Comparison of ENCODE assay signal across 15 cellular contexts in genomic region chr10:4503076-4503475, GRCh38.
"Had no signal": no experiment of that assay in that cellular context is flagged by ENCODE, and none has a peak within 500 bp of the region (broad histone marks: within the 10 kb centered on the region; RNA-seq: fewer than 3 reads in every experiment).

No MANE protein-coding gene starts in this region.

- H3K4me3 Mint-ChIP-seq: activated CD4-positive, alpha-beta memory T cell treated with anti-CD3 and anti-CD28 coated beads, Interleukin-2, amount 10 ng/mL, durations not matched to agents 7 days and 5 days; activated CD4-positive, alpha-beta T cell treated with anti-CD3 and anti-CD28 coated beads for 36 hours; activated naive CD8-positive, alpha-beta T cell treated with anti-CD3 and anti-CD28 coated beads, Interleukin-2, amount 50 U/mL, for 24 hours; central memory CD8-positive, alpha-beta T cell; neural progenitor cell; stimulated activated effector memory CD8-positive, alpha-beta T cell treated with anti-CD3 and anti-CD28 coated beads, Interleukin-12 subunit alpha, Interleukin-12 subunit beta, amount 100 ng/mL, for 72 hours had no signal

- H3K36me3 ChIP-seq: heart right ventricle, neural progenitor cell, thyroid gland, uterus had no signal

- H3K9ac ChIP-seq: neural progenitor cell had no signal

- H3K4me1 ChIP-seq: neural progenitor cell had no signal

- H3K27ac ChIP-seq: body of pancreas, heart right ventricle, neural progenitor cell, thyroid gland, uterus, VCaP had no signal

- DNase-seq: activated CD4-positive, alpha-beta memory T cell treated with anti-CD3 and anti-CD28 coated beads, Interleukin-2, amount 10 ng/mL, durations not matched to agents 7 days and 5 days; activated CD4-positive, alpha-beta T cell treated with anti-CD3 and anti-CD28 coated beads for 36 hours; activated naive CD8-positive, alpha-beta T cell treated with anti-CD3 and anti-CD28 coated beads, Interleukin-2, amount 50 U/mL, for 24 hours; body of pancreas; dermis blood vessel endothelial cell; heart right ventricle; left ventricle myocardium superior; small intestine; T-helper 9 cell; thyroid gland; uterus had no signal

- H3K4me1 Mint-ChIP-seq: activated CD4-positive, alpha-beta memory T cell treated with anti-CD3 and anti-CD28 coated beads, Interleukin-2, amount 10 ng/mL, durations not matched to agents 7 days and 5 days; activated CD4-positive, alpha-beta T cell treated with anti-CD3 and anti-CD28 coated beads for 36 hours; activated naive CD8-positive, alpha-beta T cell treated with anti-CD3 and anti-CD28 coated beads, Interleukin-2, amount 50 U/mL, for 24 hours; central memory CD8-positive, alpha-beta T cell; neural progenitor cell; stimulated activated effector memory CD8-positive, alpha-beta T cell treated with anti-CD3 and anti-CD28 coated beads, Interleukin-12 subunit alpha, Interleukin-12 subunit beta, amount 100 ng/mL, for 72 hours had no signal

- H3K27me3 ChIP-seq: body of pancreas, heart right ventricle, neural progenitor cell, thyroid gland, uterus had no signal

- H3K27ac Mint-ChIP-seq: activated CD4-positive, alpha-beta memory T cell treated with anti-CD3 and anti-CD28 coated beads, Interleukin-2, amount 10 ng/mL, durations not matched to agents 7 days and 5 days; activated CD4-positive, alpha-beta T cell treated with anti-CD3 and anti-CD28 coated beads for 36 hours; activated naive CD8-positive, alpha-beta T cell treated with anti-CD3 and anti-CD28 coated beads, Interleukin-2, amount 50 U/mL, for 24 hours; neural progenitor cell; stimulated activated effector memory CD8-positive, alpha-beta T cell treated with anti-CD3 and anti-CD28 coated beads, Interleukin-12 subunit alpha, Interleukin-12 subunit beta, amount 100 ng/mL, for 72 hours had no signal

- ATAC-seq: activated CD4-positive, alpha-beta T cell treated with anti-CD3 and anti-CD28 coated beads for 36 hours; activated naive CD8-positive, alpha-beta T cell treated with anti-CD3 and anti-CD28 coated beads, Interleukin-2, amount 50 U/mL, for 24 hours; body of pancreas; heart right ventricle; left ventricle myocardium superior; stimulated activated effector memory CD8-positive, alpha-beta T cell treated with anti-CD3 and anti-CD28 coated beads, Interleukin-12 subunit alpha, Interleukin-12 subunit beta, amount 100 ng/mL, for 72 hours had no signal

- H2AFZ ChIP-seq: neural progenitor cell had no signal

- H3K9me3 Mint-ChIP-seq: activated CD4-positive, alpha-beta memory T cell treated with anti-CD3 and anti-CD28 coated beads, Interleukin-2, amount 10 ng/mL, durations not matched to agents 7 days and 5 days; activated naive CD8-positive, alpha-beta T cell treated with anti-CD3 and anti-CD28 coated beads, Interleukin-2, amount 50 U/mL, for 24 hours; central memory CD8-positive, alpha-beta T cell; neural progenitor cell; stimulated activated effector memory CD8-positive, alpha-beta T cell treated with anti-CD3 and anti-CD28 coated beads, Interleukin-12 subunit alpha, Interleukin-12 subunit beta, amount 100 ng/mL, for 72 hours had no signal

- H3K4me3 ChIP-seq: body of pancreas, heart right ventricle, neural progenitor cell, thyroid gland, uterus had no signal

- H3K4me2 ChIP-seq: neural progenitor cell had no signal

- H3K36me3 Mint-ChIP-seq: neural progenitor cell; stimulated activated effector memory CD8-positive, alpha-beta T cell treated with anti-CD3 and anti-CD28 coated beads, Interleukin-12 subunit alpha, Interleukin-12 subunit beta, amount 100 ng/mL, for 72 hours had no signal

- H3K27me3 Mint-ChIP-seq: activated CD4-positive, alpha-beta memory T cell treated with anti-CD3 and anti-CD28 coated beads, Interleukin-2, amount 10 ng/mL, durations not matched to agents 7 days and 5 days; activated CD4-positive, alpha-beta T cell treated with anti-CD3 and anti-CD28 coated beads for 36 hours had no signal

- H3K9me3 ChIP-seq: body of pancreas, heart right ventricle, thyroid gland, uterus had no signal
